8 cellular contexts compared by ENCODE assay signal in the genomic region with DNA sequence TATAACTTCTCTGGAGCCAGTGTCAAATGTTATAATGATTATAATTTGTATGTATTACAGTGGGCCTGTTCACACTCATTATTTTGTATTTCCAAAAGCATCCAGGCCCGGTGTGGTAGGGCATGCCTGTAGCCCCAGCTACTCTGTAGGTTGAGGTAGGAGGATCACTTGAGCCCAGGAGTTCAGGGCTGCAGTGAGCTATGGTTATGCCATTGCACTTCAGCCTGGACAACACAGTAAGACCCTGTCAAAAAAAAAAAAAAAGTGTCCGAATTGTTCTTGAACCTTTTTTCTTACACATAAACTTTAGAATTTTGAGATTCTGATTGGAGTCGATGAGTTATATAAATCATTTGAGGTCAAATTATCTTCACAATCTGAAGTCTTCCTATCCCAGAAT. TPM values are rescaled to one million over a fixed set of nuclear protein-coding genes. Genes with fewer than 3 reads are reported as not detected.
DNase-seq lines count a peak whose midpoint lies in the region; ATAC-seq and TF ChIP-seq lines count a peak whose summit lies in the region.

No MANE protein-coding gene starts in this region.

- H2BK12ac ChIP-seq in trophoblast cell (ENCODE audit: low read length), result no peak overlapping the region

- H3K27me3 ChIP-seq in PC-9 (ENCODE audit: insufficient read depth, low read depth) (no peaks in the 10 kb centered on the region; the same call in 1 of the 2 replicates), trophoblast cell (ENCODE audit: insufficient read depth, low read length) (no peaks in the 10 kb centered on the region)

- peaks cover 55% of the 10 kb centered on the region for H3K9me3 ChIP-seq in PC-9 (ENCODE audit: insufficient read depth, low read depth)
- peaks cover 11% of the 10 kb centered on the region for H3K9me3 ChIP-seq in trophoblast cell (ENCODE audit: insufficient read depth, low read depth, low read length)

- H3K27ac ChIP-seq in PC-9 (no peak overlapping the region), trophoblast cell (ENCODE audit: low read depth, low read length) (no peak overlapping the region)

- H3K79me1 ChIP-seq in trophoblast cell (ENCODE audit: low read length), result peaks cover 6% of the 10 kb centered on the region

- H2AFZ ChIP-seq in PC-9 (peak overlapping the region; percentile 85; the same call in 1 of the 2 replicates), trophoblast cell (ENCODE audit: insufficient read depth, low read length, poor library complexity) (no peak overlapping the region)

- H2BK120ac ChIP-seq in trophoblast cell (ENCODE audit: insufficient read depth, low read length, poor library complexity), result no peak overlapping the region

- WGBS in trophoblast cell (ENCODE audit: extremely low coverage, insufficient coverage, insufficient read length), result no CpG with 5 or more reads among the region's 3 CpGs

- H3K36me3 ChIP-seq in PC-9 (ENCODE audit: low read depth) (peaks cover 50% of the 10 kb centered on the region), trophoblast cell (ENCODE audit: control insufficient read depth in 1 of 2, insufficient read depth in 2 of 2, low read length in 2 of 2) (peaks cover 12 to 13% of the 10 kb centered on the region in 2 experiments)

- H3K9me2 ChIP-seq in PC-9 (ENCODE audit: insufficient read depth), result no peaks in the 10 kb centered on the region

- no peak overlapping the region for H2AK5ac ChIP-seq in trophoblast cell (ENCODE audit: low read length)

- peaks cover 31% of the 10 kb centered on the region for H3K79me2 ChIP-seq in PC-9 (ENCODE audit: low read depth)
- H3K79me2 ChIP-seq in trophoblast cell (ENCODE audit: control insufficient read depth, insufficient read depth, low read length, poor library complexity), result peaks cover 6% of the 10 kb centered on the region

- H4K91ac ChIP-seq in trophoblast cell (ENCODE audit: low read depth, low read length), result no peak overlapping the region

- H3K4me3 ChIP-seq in PC-9 (peak overlapping the region; percentile 80), epithelial cell of esophagus (ENCODE audit: low read length) (peak overlapping the region; percentile 63), trophoblast cell (ENCODE audit: low read depth, low read length) (peak overlapping the region; percentile 50)

- H4K12ac ChIP-seq in trophoblast cell (ENCODE audit: low read depth, low read length), result no peak overlapping the region

- CTCF ChIA-PET in PC-9 (lab: Charles Lee), result no interaction called here

- peak overlapping the region; percentile 81 for H3K4me2 ChIP-seq in PC-9
- peak overlapping the region; percentile 51 for H3K4me2 ChIP-seq in trophoblast cell (ENCODE audit: low read length)

- TF ChIP-seq CTCF in PC-9 (conservative IDR thresholded peaks at IDR 0.05), result no peak
- no peak for TF ChIP-seq CTCF in epithelial cell of esophagus (IDR thresholded peaks at IDR 0.05; ENCODE audit: insufficient read depth, low read depth, low read length, missing control alignments)

- ATAC-seq in GM21619 (IDR thresholded peaks at IDR 0.05; ENCODE audit: unreplicated experiment) (no peak), HG03095 (IDR thresholded peaks at IDR 0.05; ENCODE audit: unreplicated experiment) (no peak), HG02885 (IDR thresholded peaks at IDR 0.05; ENCODE audit: poor library complexity, unreplicated experiment) (no peak)

- H4K8ac ChIP-seq in trophoblast cell (ENCODE audit: low read depth, low read length), result no peak overlapping the region

- H3F3A ChIP-seq in PC-9 (ENCODE audit: insufficient read depth, low read depth), result peaks cover 4% of the 10 kb centered on the region; the same call in 1 of the 2 replicates

- DNase-seq in ELR (ENCODE audit: low read depth) (peak; percentile 11), PC-9 (no peak), epithelial cell of esophagus (ENCODE audit: low read depth) (no peak), trophoblast cell (no peak), NCI-H1436 treated with DMSO at 0.1 percent for 48 hours (lab: John Stamatoyannopoulos, UW) (no peak)

- H3K18ac ChIP-seq in trophoblast cell (ENCODE audit: low read length), result no peak overlapping the region

- no peak overlapping the region for H3K9ac ChIP-seq in trophoblast cell (ENCODE audit: low read length)

- H4K20me1 ChIP-seq in PC-9 (ENCODE audit: insufficient read depth), result no peaks in the 10 kb centered on the region

- POLR2A ChIA-PET in PC-9 (lab: Charles Lee; ENCODE audit: unreplicated experiment), result no interaction called here

- peak overlapping the region; percentile 95 for H3K4ac ChIP-seq in trophoblast cell (ENCODE audit: low read depth, low read length)

- H3K14ac ChIP-seq in trophoblast cell (ENCODE audit: low read length), result no peak overlapping the region

- intact Hi-C loops in PC-9 (cut with micrococcal nuclease; ENCODE audit: unreplicated experiment), result no loop called here

- H2BK5ac ChIP-seq in trophoblast cell (ENCODE audit: low read depth, low read length, poor library complexity), result no peak overlapping the region

- H3K4me1 ChIP-seq in PC-9 (replicated peaks; ENCODE audit: insufficient read depth) (no peaks in the 10 kb centered on the region), trophoblast cell (ENCODE audit: control insufficient read depth in 1 of 2, insufficient read depth in 2 of 2, low read length in 2 of 2) (no peaks in the 10 kb centered on the region)

- no peak overlapping the region for H3K23ac ChIP-seq in trophoblast cell (ENCODE audit: low read length)

- BruUV-seq in PC-9 (replicated peaks; lab: Mats Ljungman, UMichigan), result TSS peak; percentile 26

RNA-seq across cellular contexts. Expression of a gene that starts 1.0 kb away (rescaled TPM):
- total RNA-seq in PC-9 (2021), result 16.2 and 18.0 TPM in 2 replicates
- polyA plus RNA-seq in trophoblast cell (2013), result 15.5 and 16.0 TPM in 2 replicates

RNA-seq across cellular contexts. Expression of a gene that starts 42.4 kb away (rescaled TPM):
- total RNA-seq in PC-9 (2021), result 10.2 and 11.1 TPM in 2 replicates
- polyA plus RNA-seq in trophoblast cell (2013), result 11.6 and 11.9 TPM in 2 replicates

RNA-seq across cellular contexts. Expression of a gene that starts 52.1 kb away (rescaled TPM):
- total RNA-seq in PC-9 (2021), result 13.2 and 20.6 TPM in 2 replicates
- 2.7 TPM in 2 replicates for polyA plus RNA-seq in trophoblast cell (2013)
